Comparison of ENCODE assay signal across 1 cellular context in genomic region chr12:47346251-47347019, GRCh38.
TF ChIP-seq lines count a peak whose summit lies in the region.

No MANE protein-coding gene starts in this region.

TF ChIP-seq in HepG2, 621 proteins besides CTCF, POLR2A, EP300 and RAD21 (continued from another document):
- no peak for TF ChIP-seq ZBTB46 (CRISPR knock-in tag; IDR thresholded peaks at IDR 0.05; ENCODE audit: borderline replicate concordance)
- TF ChIP-seq ZKSCAN1 (IDR thresholded peaks at IDR 0.05; ENCODE audit: low read length): no peak
- peak; percentile 91 for TF ChIP-seq KDM1A (CRISPR knock-in tag; IDR thresholded peaks at IDR 0.05)
- TF ChIP-seq TP53 (CRISPR knock-in tag; conservative IDR thresholded peaks at IDR 0.05): no peak
- TF ChIP-seq ZNF562 (CRISPR knock-in tag; IDR thresholded peaks at IDR 0.05; ENCODE audit: borderline replicate concordance): no peak
- TF ChIP-seq IRF2 (CRISPR knock-in tag; IDR thresholded peaks at IDR 0.05): peak; percentile 73
- no peak for TF ChIP-seq SP1 (IDR thresholded peaks at IDR 0.05)
- peak; percentile 37; the same call in 1 of the 2 replicates for TF ChIP-seq SP1 (CRISPR knock-in tag; IDR thresholded peaks at IDR 0.05)
- TF ChIP-seq RFXAP (CRISPR knock-in tag; IDR thresholded peaks at IDR 0.05; ENCODE audit: borderline replicate concordance): no peak
- TF ChIP-seq ZFAT (CRISPR knock-in tag; conservative IDR thresholded peaks at IDR 0.05): no peak
- TF ChIP-seq ATF7 (IDR thresholded peaks at IDR 0.05): no peak
- TF ChIP-seq ATF7 (CRISPR knock-in tag; IDR thresholded peaks at IDR 0.05): no peak
- TF ChIP-seq DPF2 (CRISPR knock-in tag; IDR thresholded peaks at IDR 0.05; ENCODE audit: borderline replicate concordance, low read depth): peak; percentile 79
- no peak for TF ChIP-seq POLR2AphosphoS2 (IDR thresholded peaks at IDR 0.05; ENCODE audit: low read depth, low read length)
- no peak for TF ChIP-seq JUNB (CRISPR knock-in tag; IDR thresholded peaks at IDR 0.05; ENCODE audit: borderline replicate concordance)
- TF ChIP-seq ZNF232 (CRISPR knock-in tag; IDR thresholded peaks at IDR 0.05; ENCODE audit: borderline replicate concordance): peak; percentile 76; the same call in 1 of the 2 replicates
- TF ChIP-seq ZNF704 (CRISPR knock-in tag; IDR thresholded peaks at IDR 0.05; ENCODE audit: borderline replicate concordance): no peak
- TF ChIP-seq PLRG1 (conservative IDR thresholded peaks at IDR 0.05): no peak
- peak; percentile 92 for TF ChIP-seq TBX3 (IDR thresholded peaks at IDR 0.05; ENCODE audit: borderline replicate concordance)
- no peak for TF ChIP-seq E2F5 (CRISPR knock-in tag; conservative IDR thresholded peaks at IDR 0.05)
- TF ChIP-seq ATF6 (CRISPR knock-in tag; conservative IDR thresholded peaks at IDR 0.05): no peak
- no peak for TF ChIP-seq DNMT3B (CRISPR knock-in tag; conservative IDR thresholded peaks at IDR 0.05)
